9 cellular contexts compared by ENCODE assay signal in genomic region chr11:44566952-44567875, GRCh38. TPM values are rescaled to one million over a fixed set of nuclear protein-coding genes. Genes with fewer than 3 reads are reported as not detected.
DNase-seq lines count a peak whose midpoint lies in the region; ATAC-seq and TF ChIP-seq lines count a peak whose summit lies in the region.
"Had no signal": no experiment of that assay in that cellular context is flagged by ENCODE, and none has a peak within 500 bp of the region (broad histone marks: within the 10 kb centered on the region; RNA-seq: fewer than 3 reads in every experiment).

No MANE protein-coding gene starts in this region.

- no peaks in the 10 kb centered on the region for H3K27me3 Mint-ChIP-seq in activated T-helper 17 cell treated with anti-CD3 and anti-CD28 coated beads, Interleukin-2, amount 50 U/mL, for 72 hours

- peak; percentile 18 for ATAC-seq in activated T-helper 17 cell treated with anti-CD3 and anti-CD28 coated beads, Interleukin-2, amount 50 U/mL, for 72 hours (replicated peaks)
- ATAC-seq in lower lobe of right lung (no peak), GM18519 (IDR thresholded peaks at IDR 0.05; ENCODE audit: low FRiP score, unreplicated experiment) (no peak)
- ATAC-seq: HCT116 had no signal

- H3K9me3 Mint-ChIP-seq in activated T-helper 17 cell treated with anti-CD3 and anti-CD28 coated beads, Interleukin-2, amount 50 U/mL, for 72 hours = no peaks in the 10 kb centered on the region

- H3K27ac ChIP-seq in lower lobe of right lung = peak overlapping the region; percentile 84

- H3K27me3 ChIP-seq in lower lobe of right lung (ENCODE audit: low read depth) = no peaks in the 10 kb centered on the region

- no peak for TF ChIP-seq CTCF in lower lobe of right lung (IDR thresholded peaks at IDR 0.05)

- H3K27ac Mint-ChIP-seq in activated T-helper 17 cell treated with anti-CD3 and anti-CD28 coated beads, Interleukin-2, amount 50 U/mL, for 72 hours = peak overlapping the region; percentile 93

- H3K4me3 Mint-ChIP-seq in activated T-helper 17 cell treated with anti-CD3 and anti-CD28 coated beads, Interleukin-2, amount 50 U/mL, for 72 hours = peak overlapping the region; percentile 91

- peak; percentile 48 for DNase-seq in stimulated activated naive CD4-positive, alpha-beta T cell treated with Interleukin-2 at 50 U/mL for 16 hours (lab: John Stamatoyannopoulos, UW)
- no peak for DNase-seq in stimulated activated naive CD4-positive, alpha-beta T cell (lab: John Stamatoyannopoulos, UW)
- DNase-seq in lower lobe of right lung = no peak
- no peak for DNase-seq in NCI-H1092 treated with DMSO at 0.1 percent for 48 hours (lab: John Stamatoyannopoulos, UW)
- no peak for DNase-seq in cerebellar cortex (ENCODE audit: low spot score)
- no peak for DNase-seq in D341Med (ENCODE audit: low spot score)

- intact Hi-C loops in lower lobe of right lung (cut with DNase I) = no loop called here

- H3K4me1 Mint-ChIP-seq in activated T-helper 17 cell treated with anti-CD3 and anti-CD28 coated beads, Interleukin-2, amount 50 U/mL, for 72 hours = peaks cover 35% of the 10 kb centered on the region

- peaks cover 85% of the 10 kb centered on the region for H3K4me1 ChIP-seq in lower lobe of right lung

- H3K9me3 ChIP-seq in lower lobe of right lung = no peaks in the 10 kb centered on the region

- peaks cover 67% of the 10 kb centered on the region for H3K36me3 Mint-ChIP-seq in activated T-helper 17 cell treated with anti-CD3 and anti-CD28 coated beads, Interleukin-2, amount 50 U/mL, for 72 hours (ENCODE audit: low read depth)

- no peaks in the 10 kb centered on the region for H3K36me3 ChIP-seq in lower lobe of right lung

- H3K4me3 ChIP-seq in lower lobe of right lung = peak overlapping the region; percentile 79

RNA-seq across cellular contexts. Expression of gene CD82, which starts 1.8 kb away (rescaled TPM):
- total RNA-seq in activated T-helper 17 cell treated with anti-CD3 and anti-CD28 coated beads, Interleukin-2, amount 50 U/mL, for 72 hours = 100 to 1,000 TPM; 147 to 620 TPM
- total RNA-seq in lower lobe of right lung = 129 TPM
